14 cellular contexts compared by ENCODE assay signal in genomic region chr3:185421577-185422232, GRCh38. TPM values are rescaled to one million over a fixed set of nuclear protein-coding genes. Genes with fewer than 3 reads are reported as not detected.
DNase-seq lines count a peak whose midpoint lies in the region; ATAC-seq and TF ChIP-seq lines count a peak whose summit lies in the region.
"Had no signal": no experiment of that assay in that cellular context is flagged by ENCODE, and none has a peak within 500 bp of the region (broad histone marks: within the 10 kb centered on the region; RNA-seq: fewer than 3 reads in every experiment).

No MANE protein-coding gene starts in this region.

- no peak for DNase-seq in body of pancreas
- DNase-seq in SW 1271 (lab: John Stamatoyannopoulos, UW), result no peak
- DNase-seq in NCI-H510A treated with DMSO at 0.1 percent for 48 hours (lab: John Stamatoyannopoulos, UW), result no peak
- DNase-seq in left lobe of liver (ENCODE audit: low spot score), result no peak
- DNase-seq in stomach, result no peak
- DNase-seq: activated CD4-positive, alpha-beta memory T cell treated with anti-CD3 and anti-CD28 coated beads for 36 hours; H9; IMR-90; NCI-H1048; NCI-H2227 treated with DMSO at 0.1 percent for 48 hours had no signal

- H3K27ac ChIP-seq in body of pancreas, result peak overlapping the region in 3 of 4 donors; percentile 61 to 79 (median 74)
- peak overlapping the region in 1 of 5 donors; percentile 49 for H3K27ac ChIP-seq in stomach
- H3K27ac ChIP-seq: SJSA1 had no signal

- peaks cover 57% of the 10 kb centered on the region for H3K4me1 ChIP-seq in body of pancreas
- peaks cover 0 to 12% (median 8%) of the 10 kb centered on the region in 4 donors for H3K4me1 ChIP-seq in stomach
- H3K4me1 ChIP-seq: SJSA1 had no signal

- WGBS in body of pancreas, 2 donors, result 82 to 86% methylated on average over 6 of the region's 6 CpGs
- WGBS in stomach, 5 donors, result 88 to 93% (median 91%) methylated on average over 6 of the region's 6 CpGs

- TF ChIP-seq EP300 in stomach (IDR thresholded peaks at IDR 0.05), result no peak

- H3K27me3 ChIP-seq in body of pancreas, result no peaks in the 10 kb centered on the region
- H3K27me3 ChIP-seq in stomach, result no peaks in the 10 kb centered on the region
- H3K27me3 ChIP-seq: SJSA1 had no signal

- no peaks in the 10 kb centered on the region for H3K9me3 ChIP-seq in body of pancreas
- no peaks in the 10 kb centered on the region for H3K9me3 ChIP-seq in stomach
- H3K9me3 ChIP-seq: SJSA1 had no signal

- H3K36me3 ChIP-seq in body of pancreas (replicated peaks in 1 of 2; ENCODE audit: insufficient read depth in 1 of 2, low read depth in 2 of 2) (no peaks in the 10 kb centered on the region), stomach (no peaks in the 10 kb centered on the region)
- H3K36me3 ChIP-seq: SJSA1 had no signal

- intact Hi-C loops in body of pancreas (cut with DNase I) (no loop called here), stomach (cut with DNase I; ENCODE audit: low total_unique reads) (no loop called here)

- ATAC-seq in GM18498 (IDR thresholded peaks at IDR 0.05; ENCODE audit: unreplicated experiment) (peak; percentile 72), GM19463 (IDR thresholded peaks at IDR 0.05; ENCODE audit: unreplicated experiment) (peak; percentile 69), HG02870 (IDR thresholded peaks at IDR 0.05; ENCODE audit: unreplicated experiment) (peak; percentile 62), body of pancreas (no peak), left lobe of liver (no peak)

- TF ChIP-seq CTCF in body of pancreas (IDR thresholded peaks at IDR 0.05) (no peak), stomach (IDR thresholded peaks at IDR 0.05) (no peak)

- TF ChIP-seq POLR2A in body of pancreas (IDR thresholded peaks at IDR 0.05) (no peak), stomach (IDR thresholded peaks at IDR 0.05) (no peak)

- H3K4me3 ChIP-seq in body of pancreas (no peak overlapping the region), stomach (no peak overlapping the region)
- H3K4me3 ChIP-seq: SJSA1 had no signal

RNA-seq across cellular contexts. Expression of gene MAP3K13, which starts 58.8 kb away (rescaled TPM):
- 10 to 100 TPM; 20.0 to 27.4 TPM for total RNA-seq in body of pancreas
- total RNA-seq in left lobe of liver, result 20.0 TPM
- 100 to 1,000 TPM in 1 of 5 donors, 10 to 100 TPM in 4; 11.7 to 315 (median 28.7) TPM for total RNA-seq in stomach
- 10 to 100 TPM; 22.8 to 43.5 (median 33.3) TPM for polyA plus RNA-seq in stomach

Comparison
In these comparisons a context has a peak if more than half of its experiments do, and no peak if none do; other contexts are left out.
1. ATAC-seq: peak in GM18498 (single experiment), GM19463 (single experiment) and HG02870 (single experiment); none in body of pancreas (single experiment) and left lobe of liver (single experiment).